ENCODE assay signal across 1 cellular context in the genomic region with DNA sequence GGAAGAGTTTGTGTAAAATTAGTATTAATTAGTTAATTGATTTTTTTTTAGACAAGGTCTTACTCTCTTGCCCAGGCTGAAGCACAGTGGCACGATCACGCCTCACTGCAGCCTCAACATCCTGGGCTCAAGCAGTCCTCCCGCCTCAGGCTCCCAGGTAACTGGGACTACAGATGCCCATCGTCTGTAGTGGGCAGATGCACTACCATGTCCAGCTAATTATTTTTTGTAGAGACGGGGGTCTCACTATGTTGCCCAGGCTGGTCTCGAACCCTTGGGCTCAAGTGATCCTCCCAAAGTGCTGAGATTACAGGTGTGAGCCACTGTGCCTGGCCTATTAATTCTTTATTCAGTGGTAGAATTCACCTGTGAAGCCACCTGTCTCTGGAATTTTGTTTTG.
TF ChIP-seq lines count a peak whose summit lies in the region.

No MANE protein-coding gene starts in this region.

TF ChIP-seq in HEK293, 187 proteins besides CTCF, POLR2A, EP300 and RAD21 (continued from another document):
- TF ChIP-seq INSM2 (tag by site-specific recombination; IDR thresholded peaks at IDR 0.05): no peak
- peak; percentile 51; the same call in 1 of the 2 replicates for TF ChIP-seq ZNF121 (tag by site-specific recombination; IDR thresholded peaks at IDR 0.05)
TF ChIP-seq in HEK293: peak in this region for 1.
